In the genomic region with DNA sequence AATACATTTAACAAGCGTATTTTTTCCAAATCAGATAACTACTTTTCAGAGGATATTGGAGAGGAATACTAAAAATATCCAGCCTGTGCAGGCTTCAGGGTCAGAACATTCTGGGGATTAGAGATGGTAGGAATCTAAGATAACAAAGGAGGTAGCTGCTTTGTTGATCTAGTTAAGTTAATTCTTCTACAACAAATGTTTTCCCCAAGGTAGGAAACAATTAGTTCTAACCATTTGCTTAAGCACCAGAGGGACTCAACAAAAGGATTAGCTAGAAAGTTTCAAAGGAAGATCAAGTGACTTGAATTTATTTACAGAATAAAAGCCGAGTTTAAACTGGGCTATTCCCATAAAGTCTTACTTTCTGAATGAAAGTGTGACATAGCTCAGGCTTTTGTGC, we compare ENCODE assay signal across 16 cellular contexts.
DNase-seq lines count a peak whose midpoint lies in the region; ATAC-seq and TF ChIP-seq lines count a peak whose summit lies in the region.
"Had no signal": no experiment of that assay in that cellular context is flagged by ENCODE, and none has a peak within 500 bp of the region (broad histone marks: within the 10 kb centered on the region; RNA-seq: fewer than 3 reads in every experiment).

No MANE protein-coding gene starts in this region.

- H3K4me1 ChIP-seq in HUES64 (ENCODE audit: insufficient read depth, low read length): peaks cover 22% of the 10 kb centered on the region
- peaks cover 6% of the 10 kb centered on the region; the same call in 1 of the 2 replicates for H3K4me1 ChIP-seq in iPS-20b (ENCODE audit: insufficient read depth, low read length)
- no peaks in the 10 kb centered on the region for H3K4me1 ChIP-seq in neuron (ENCODE audit: insufficient read depth, low read length)
- no peaks in the 10 kb centered on the region for H3K4me1 ChIP-seq in adrenal gland (replicated peaks in 1 of 2)

- intact Hi-C loops in adrenal gland (cut with DNase I): no loop called here

- H3K27me3 ChIP-seq in HUES64 (ENCODE audit: insufficient read depth, low read length) (no peaks in the 10 kb centered on the region), iPS-20b (ENCODE audit: insufficient read depth, low read length) (no peaks in the 10 kb centered on the region), neuron (ENCODE audit: insufficient read depth, low read length) (no peaks in the 10 kb centered on the region), adrenal gland (no peaks in the 10 kb centered on the region)

- H3K9ac ChIP-seq in HUES64 (ENCODE audit: low read depth, low read length): no peak overlapping the region
- no peak overlapping the region; the same call in 1 of the 2 replicates for H3K9ac ChIP-seq in iPS-20b (ENCODE audit: low read depth, low read length)

- POLR2A ChIA-PET in WTC11 (lab: Charles Lee): no interaction called here

- H3K27ac ChIP-seq in HUES64 (ENCODE audit: low read depth, low read length) (peak overlapping the region; percentile 71; the same call in 1 of the 2 replicates), iPS-20b (ENCODE audit: low read length) (no peak overlapping the region), adrenal gland (no peak overlapping the region)

- CTCF ChIA-PET in WTC11 (lab: Charles Lee): no interaction called here

- H3K36me3 Mint-ChIP-seq in WTC11: peaks cover 3% of the 10 kb centered on the region; the same call in 1 of the 2 replicates
- H3K36me3 Mint-ChIP-seq: CD4-positive, alpha-beta memory T cell; IgD-negative memory B cell had no signal

- peaks cover 36% of the 10 kb centered on the region for H3K27me3 Mint-ChIP-seq in WTC11 (ENCODE audit: low read depth)
- H3K27me3 Mint-ChIP-seq: B cell; CD4-positive, alpha-beta memory T cell; IgD-negative memory B cell had no signal

- H2AFZ ChIP-seq in neuron (ENCODE audit: low read depth, low read length): peak overlapping the region; percentile 69

- DNase-seq in WTC11 (ENCODE audit: low spot score): no peak
- no peak for DNase-seq in superior temporal gyrus (ENCODE audit: extremely low spot score)
- no peak for DNase-seq in adrenal gland
- DNase-seq in DMS153 treated with DMSO at 0.1 percent for 48 hours (lab: John Stamatoyannopoulos, UW; ENCODE audit: unreplicated experiment): no peak
- DNase-seq: C1 segment of cervical spinal cord; CD4-positive, alpha-beta memory T cell; DMS79 treated with DMSO at 0.1 percent for 48 hours; EL; HCEC 1CT; HFFc6 had no signal

- peak overlapping the region; percentile 9; the same call in 1 of the 2 replicates for H3K4me3 ChIP-seq in HUES64 (ENCODE audit: low read length)
- 0 out of 2 replicates have a peak overlapping the region, but pooled peaks have one; percentile 1 for H3K4me3 ChIP-seq in iPS-20b (ENCODE audit: low read length)
- H3K4me3 ChIP-seq in neuron (ENCODE audit: low read length): no peak overlapping the region
- H3K4me3 ChIP-seq in adrenal gland: no peak overlapping the region

- H3K36me3 ChIP-seq in HUES64 (ENCODE audit: insufficient read depth, low read length): no peaks in the 10 kb centered on the region
- H3K36me3 ChIP-seq in iPS-20b (ENCODE audit: insufficient read depth, low read depth, low read length): no peaks in the 10 kb centered on the region
- H3K36me3 ChIP-seq in neuron (ENCODE audit: insufficient read depth, low read length): no peaks in the 10 kb centered on the region
- no peaks in the 10 kb centered on the region for H3K36me3 ChIP-seq in adrenal gland (replicated peaks in 1 of 2)

- 0% methylated on average over 1 of the region's 2 CpGs for WGBS in HUES64
- WGBS in adrenal gland, 4 donors: 47 to 64% (median 57%) methylated on average over 2 of the region's 2 CpGs

- peaks cover 15% of the 10 kb centered on the region for H3K4me1 Mint-ChIP-seq in WTC11
- H3K4me1 Mint-ChIP-seq: B cell; CD4-positive, alpha-beta memory T cell had no signal

- no peaks in the 10 kb centered on the region; the same call in 1 of the 2 replicates for H3K9me3 Mint-ChIP-seq in WTC11
- H3K9me3 Mint-ChIP-seq: IgD-negative memory B cell had no signal

- ATAC-seq in WTC11 (peak; percentile 72), HG03354 (IDR thresholded peaks at IDR 0.05; ENCODE audit: poor library complexity, severe bottlenecking, unreplicated experiment) (no peak)

- peak overlapping the region; percentile 17; the same call in 1 of the 2 replicates for H3K27ac Mint-ChIP-seq in WTC11
- H3K27ac Mint-ChIP-seq: B cell; CD4-positive, alpha-beta memory T cell; HFFc6; IgD-negative memory B cell had no signal

- TF ChIP-seq CTCF in WTC11 (IDR thresholded peaks at IDR 0.05): no peak
- TF ChIP-seq CTCF in adrenal gland (IDR thresholded peaks at IDR 0.05): no peak

- H3K4me3 Mint-ChIP-seq in WTC11: no peak overlapping the region
- H3K4me3 Mint-ChIP-seq: B cell, HFFc6, IgD-negative memory B cell had no signal

- no peaks in the 10 kb centered on the region for H3K9me3 ChIP-seq in HUES64 (ENCODE audit: insufficient read depth, low read depth, low read length)
- no peaks in the 10 kb centered on the region for H3K9me3 ChIP-seq in iPS-20b (ENCODE audit: insufficient read depth, low read depth, low read length)
- H3K9me3 ChIP-seq in neuron (ENCODE audit: low read length): no peaks in the 10 kb centered on the region
- no peaks in the 10 kb centered on the region for H3K9me3 ChIP-seq in adrenal gland (replicated peaks in 1 of 3)

- no peak for TF ChIP-seq POLR2A in adrenal gland (IDR thresholded peaks at IDR 0.05)

TF ChIP-seq in WTC11, 78 proteins besides CTCF, POLR2A, EP300 and RAD21 (continues in another document):
- TF ChIP-seq NFATC4 (CRISPR knock-in tag; IDR thresholded peaks at IDR 0.05) (no peak), E2F5 (CRISPR knock-in tag; IDR thresholded peaks at IDR 0.05) (no peak), ZNF396 (CRISPR knock-in tag; IDR thresholded peaks at IDR 0.05; ENCODE audit: borderline replicate concordance) (no peak), SMAD3 (CRISPR knock-in tag; IDR thresholded peaks at IDR 0.05; ENCODE audit: borderline replicate concordance) (no peak), ZSCAN18 (CRISPR knock-in tag; IDR thresholded peaks at IDR 0.05) (no peak), MXD4 (CRISPR knock-in tag; IDR thresholded peaks at IDR 0.05; ENCODE audit: borderline replicate concordance) (no peak), MYBL2 (CRISPR knock-in tag; IDR thresholded peaks at IDR 0.05) (no peak), ZBTB21 (CRISPR knock-in tag; IDR thresholded peaks at IDR 0.05; ENCODE audit: borderline replicate concordance) (no peak), NFYB (CRISPR knock-in tag; conservative IDR thresholded peaks at IDR 0.05; ENCODE audit: low read depth) (no peak), CREM (CRISPR knock-in tag; IDR thresholded peaks at IDR 0.05) (no peak), E2F1 (CRISPR knock-in tag; IDR thresholded peaks at IDR 0.05) (no peak)
- TF ChIP-seq, protein P1, sequence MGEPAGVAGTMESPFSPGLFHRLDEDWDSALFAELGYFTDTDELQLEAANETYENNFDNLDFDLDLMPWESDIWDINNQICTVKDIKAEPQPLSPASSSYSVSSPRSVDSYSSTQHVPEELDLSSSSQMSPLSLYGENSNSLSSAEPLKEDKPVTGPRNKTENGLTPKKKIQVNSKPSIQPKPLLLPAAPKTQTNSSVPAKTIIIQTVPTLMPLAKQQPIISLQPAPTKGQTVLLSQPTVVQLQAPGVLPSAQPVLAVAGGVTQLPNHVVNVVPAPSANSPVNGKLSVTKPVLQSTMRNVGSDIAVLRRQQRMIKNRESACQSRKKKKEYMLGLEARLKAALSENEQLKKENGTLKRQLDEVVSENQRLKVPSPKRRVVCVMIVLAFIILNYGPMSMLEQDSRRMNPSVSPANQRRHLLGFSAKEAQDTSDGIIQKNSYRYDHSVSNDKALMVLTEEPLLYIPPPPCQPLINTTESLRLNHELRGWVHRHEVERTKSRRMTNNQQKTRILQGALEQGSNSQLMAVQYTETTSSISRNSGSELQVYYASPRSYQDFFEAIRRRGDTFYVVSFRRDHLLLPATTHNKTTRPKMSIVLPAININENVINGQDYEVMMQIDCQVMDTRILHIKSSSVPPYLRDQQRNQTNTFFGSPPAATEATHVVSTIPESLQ (CRISPR knock-in tag; IDR thresholded peaks at IDR 0.05): no peak
- TF ChIP-seq, protein P2, sequence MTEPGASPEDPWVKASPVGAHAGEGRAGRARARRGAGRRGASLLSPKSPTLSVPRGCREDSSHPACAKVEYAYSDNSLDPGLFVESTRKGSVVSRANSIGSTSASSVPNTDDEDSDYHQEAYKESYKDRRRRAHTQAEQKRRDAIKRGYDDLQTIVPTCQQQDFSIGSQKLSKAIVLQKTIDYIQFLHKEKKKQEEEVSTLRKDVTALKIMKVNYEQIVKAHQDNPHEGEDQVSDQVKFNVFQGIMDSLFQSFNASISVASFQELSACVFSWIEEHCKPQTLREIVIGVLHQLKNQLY (CRISPR knock-in tag; IDR thresholded peaks at IDR 0.05): no peak

Comparison
In these comparisons a context has a peak if more than half of its experiments do, and no peak if none do; other contexts are left out.
1. H3K4me3 ChIP-seq: peak in HUES64 (single experiment) and iPS-20b (single experiment); none in neuron (single experiment) and adrenal gland (0 of 4).